Comparison of ENCODE assay signal across 1 cellular context in the genomic region with DNA sequence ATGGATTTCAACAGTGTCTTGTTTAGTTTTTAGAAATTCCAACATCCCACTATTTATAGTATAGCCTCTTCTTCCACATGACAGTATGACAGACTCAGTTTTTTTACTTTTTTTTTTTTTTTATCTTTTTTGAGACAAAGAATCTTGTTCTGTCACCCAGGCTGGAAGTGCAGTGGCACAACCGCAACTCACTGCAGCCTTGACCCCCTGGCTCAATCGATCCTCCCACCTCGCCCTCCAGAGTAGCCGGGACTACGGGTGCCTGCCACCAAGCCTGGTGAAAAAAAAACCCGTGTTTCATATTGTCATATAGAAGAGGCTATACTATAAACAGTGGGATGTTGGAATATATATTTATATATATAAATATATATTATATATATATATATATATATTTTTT.
TF ChIP-seq lines count a peak whose summit lies in the region.

No MANE protein-coding gene starts in this region.

TF ChIP-seq in IMR-90, 13 proteins besides CTCF, POLR2A, EP300 and RAD21 (continued from another document):
- TF ChIP-seq FOS (IDR thresholded peaks at IDR 0.05; ENCODE audit: low read depth, low read length) (no peak), RFX5 (IDR thresholded peaks at IDR 0.05; ENCODE audit: low read depth, low read length) (no peak), MXI1 (IDR thresholded peaks at IDR 0.05; ENCODE audit: borderline replicate concordance, low read depth, low read length) (no peak), SMC3 (IDR thresholded peaks at IDR 0.05; ENCODE audit: low read depth, low read length) (no peak), RCOR1 (IDR thresholded peaks at IDR 0.05; ENCODE audit: insufficient replicate concordance, low read length) (no peak), MAZ (IDR thresholded peaks at IDR 0.05; ENCODE audit: borderline replicate concordance, low read depth, low read length) (no peak), CHD1 (IDR thresholded peaks at IDR 0.05; ENCODE audit: low read depth, low read length) (no peak), NFE2L2 (IDR thresholded peaks at IDR 0.05; ENCODE audit: low read depth, low read length) (no peak), CEBPB (IDR thresholded peaks at IDR 0.05; ENCODE audit: low read depth, low read length) (no peak), MAFK (IDR thresholded peaks at IDR 0.05; ENCODE audit: low read depth, low read length) (no peak)
- TF ChIP-seq, protein P1, sequence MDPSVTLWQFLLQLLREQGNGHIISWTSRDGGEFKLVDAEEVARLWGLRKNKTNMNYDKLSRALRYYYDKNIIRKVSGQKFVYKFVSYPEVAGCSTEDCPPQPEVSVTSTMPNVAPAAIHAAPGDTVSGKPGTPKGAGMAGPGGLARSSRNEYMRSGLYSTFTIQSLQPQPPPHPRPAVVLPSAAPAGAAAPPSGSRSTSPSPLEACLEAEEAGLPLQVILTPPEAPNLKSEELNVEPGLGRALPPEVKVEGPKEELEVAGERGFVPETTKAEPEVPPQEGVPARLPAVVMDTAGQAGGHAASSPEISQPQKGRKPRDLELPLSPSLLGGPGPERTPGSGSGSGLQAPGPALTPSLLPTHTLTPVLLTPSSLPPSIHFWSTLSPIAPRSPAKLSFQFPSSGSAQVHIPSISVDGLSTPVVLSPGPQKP (IDR thresholded peaks at IDR 0.05; ENCODE audit: borderline replicate concordance, low read depth, low read length), result no peak
